In genomic region chr7:158958618-158959017, GRCh38 we compare ENCODE assay signal across 10 cellular contexts.
DNase-seq lines count a peak whose midpoint lies in the region; ATAC-seq and TF ChIP-seq lines count a peak whose summit lies in the region.
"Had no signal": no experiment of that assay in that cellular context is flagged by ENCODE, and none has a peak within 500 bp of the region (broad histone marks: within the 10 kb centered on the region; RNA-seq: fewer than 3 reads in every experiment).

No MANE protein-coding gene starts in this region.

- no peak overlapping the region for H2AFZ ChIP-seq in MM.1S (ENCODE audit: low read length)

- H3K36me3 ChIP-seq in Caco-2 (ENCODE audit: control insufficient read depth, insufficient read depth, low read length) (no peaks in the 10 kb centered on the region), MM.1S (replicated peaks; ENCODE audit: insufficient read depth, low read length) (no peaks in the 10 kb centered on the region)

- H3K27me3 Mint-ChIP-seq in Caco-2 (ENCODE audit: insufficient read depth, unreplicated experiment) (peaks cover 3% of the 10 kb centered on the region), IgD-negative memory B cell (peaks cover 15% of the 10 kb centered on the region), naive B cell (peaks cover 3 to 31% (median 26%) of the 10 kb centered on the region in 3 donors), osteocyte (ENCODE audit: unreplicated experiment) (no peaks in the 10 kb centered on the region)
- peaks cover 8% of the 10 kb centered on the region for H3K27me3 Mint-ChIP-seq in activated naive CD8-positive, alpha-beta T cell treated with anti-CD3 and anti-CD28 coated beads, Interleukin-2, amount 50 U/mL, for 24 hours

- POLR2A ChIA-PET in Caco-2 (lab: Charles Lee), result no interaction called here

- DNase-seq in Caco-2 (no peak), naive B cell (no peak), epidermal melanocyte (ENCODE audit: insufficient read length, low spot score) (no peak), MM.1S (no peak), osteocyte (ENCODE audit: extremely low spot score, unreplicated experiment) (no peak)
- DNase-seq in activated naive CD8-positive, alpha-beta T cell treated with anti-CD3 and anti-CD28 coated beads, Interleukin-2, amount 50 U/mL, for 24 hours, result no peak
- DNase-seq: KBM-7, NCI-H2081 treated with DMSO at 0.1 percent for 48 hours had no signal

- CTCF ChIA-PET in Caco-2 (lab: Charles Lee), result no interaction called here

- TF ChIP-seq CTCF in Caco-2 (IDR thresholded peaks at IDR 0.05; ENCODE audit: insufficient read depth in 1 of 2, low read depth in 1 of 2, low read length in 1 of 2, severe bottlenecking in 1 of 2, unreplicated experiment in 1 of 2) (no peak), MM.1S (IDR thresholded peaks at IDR 0.05; ENCODE audit: low read length) (no peak), osteocyte (IDR thresholded peaks at IDR 0.05) (no peak)

- H3K36me3 Mint-ChIP-seq in Caco-2 (ENCODE audit: insufficient read depth, unreplicated experiment), result no peaks in the 10 kb centered on the region
- no peaks in the 10 kb centered on the region for H3K36me3 Mint-ChIP-seq in IgD-negative memory B cell
- no peaks in the 10 kb centered on the region for H3K36me3 Mint-ChIP-seq in activated naive CD8-positive, alpha-beta T cell treated with anti-CD3 and anti-CD28 coated beads, Interleukin-2, amount 50 U/mL, for 24 hours (ENCODE audit: low read depth)
- H3K36me3 Mint-ChIP-seq in naive B cell, result no peaks in the 10 kb centered on the region
- no peaks in the 10 kb centered on the region for H3K36me3 Mint-ChIP-seq in osteocyte (ENCODE audit: unreplicated experiment)

- H3F3A ChIP-seq in MM.1S (ENCODE audit: insufficient read depth, low read length), result no peaks in the 10 kb centered on the region

- peak overlapping the region; percentile 33; the same call in 1 of the 2 replicates for H3K4me3 ChIP-seq in Caco-2 (ENCODE audit: low read depth, low read length)
- no peak overlapping the region for H3K4me3 ChIP-seq in MM.1S (ENCODE audit: low read length)

- no peak for ATAC-seq in activated naive CD8-positive, alpha-beta T cell treated with anti-CD3 and anti-CD28 coated beads, Interleukin-2, amount 50 U/mL, for 24 hours
- ATAC-seq in naive B cell (ENCODE audit: low read depth in 2 of 2), result no peak

- H3K27ac Mint-ChIP-seq in Caco-2 (ENCODE audit: unreplicated experiment) (peak overlapping the region; percentile 76), IgD-negative memory B cell (no peak overlapping the region), naive B cell (no peak overlapping the region), osteocyte (ENCODE audit: unreplicated experiment) (no peak overlapping the region)
- H3K27ac Mint-ChIP-seq in activated naive CD8-positive, alpha-beta T cell treated with anti-CD3 and anti-CD28 coated beads, Interleukin-2, amount 50 U/mL, for 24 hours, result no peak overlapping the region
- H3K27ac Mint-ChIP-seq: nephron had no signal

- H3K9me3 Mint-ChIP-seq in Caco-2 (ENCODE audit: unreplicated experiment), result peaks cover 13% of the 10 kb centered on the region
- H3K9me3 Mint-ChIP-seq in IgD-negative memory B cell, result peaks cover 0 to 3% (median 0%) of the 10 kb centered on the region in 3 donors
- H3K9me3 Mint-ChIP-seq in activated naive CD8-positive, alpha-beta T cell treated with anti-CD3 and anti-CD28 coated beads, Interleukin-2, amount 50 U/mL, for 24 hours, result no peaks in the 10 kb centered on the region
- H3K9me3 Mint-ChIP-seq in naive B cell, result peaks cover 0 to 2% (median 0%) of the 10 kb centered on the region in 7 donors
- H3K9me3 Mint-ChIP-seq in osteocyte (ENCODE audit: unreplicated experiment), result no peaks in the 10 kb centered on the region
- H3K9me3 Mint-ChIP-seq: nephron had no signal

- H3K27me3 ChIP-seq in Caco-2 (replicated peaks; ENCODE audit: control insufficient read depth, insufficient read depth, low read length) (no peaks in the 10 kb centered on the region), MM.1S (replicated peaks; ENCODE audit: insufficient read depth, low read length) (no peaks in the 10 kb centered on the region)

- no peaks in the 10 kb centered on the region for H3K9me3 ChIP-seq in Caco-2
- H3K9me3 ChIP-seq in MM.1S (replicated peaks; ENCODE audit: insufficient read depth, low read length), result no peaks in the 10 kb centered on the region

- H3K79me2 ChIP-seq in MM.1S (ENCODE audit: low read length), result no peaks in the 10 kb centered on the region

- no peak overlapping the region for H3K4me2 ChIP-seq in MM.1S (ENCODE audit: low read depth, low read length)

- H4K20me1 ChIP-seq in MM.1S (ENCODE audit: insufficient read depth, low read length), result no peaks in the 10 kb centered on the region

- H3K4me1 Mint-ChIP-seq in Caco-2 (ENCODE audit: low read depth, unreplicated experiment) (peaks cover 12% of the 10 kb centered on the region), IgD-negative memory B cell (peaks cover 5 to 10% (median 9%) of the 10 kb centered on the region in 3 donors), naive B cell (peaks cover 11 to 14% (median 12%) of the 10 kb centered on the region in 3 donors), osteocyte (ENCODE audit: unreplicated experiment) (peaks cover 7% of the 10 kb centered on the region)
- peaks cover 11% of the 10 kb centered on the region for H3K4me1 Mint-ChIP-seq in activated naive CD8-positive, alpha-beta T cell treated with anti-CD3 and anti-CD28 coated beads, Interleukin-2, amount 50 U/mL, for 24 hours

- intact Hi-C loops in Caco-2 (cut with micrococcal nuclease; ENCODE audit: unreplicated experiment), result no loop called here

- peaks cover 4% of the 10 kb centered on the region; the same call in 1 of the 2 replicates for H3K4me1 ChIP-seq in Caco-2
- no peaks in the 10 kb centered on the region for H3K4me1 ChIP-seq in MM.1S (ENCODE audit: low read length)

- H3K9me2 ChIP-seq in MM.1S (replicated peaks; ENCODE audit: insufficient read depth, low read length), result no peaks in the 10 kb centered on the region

- H3K9ac ChIP-seq in MM.1S (ENCODE audit: low read length), result no peak overlapping the region

- no TSS peak for BruUV-seq in Caco-2 (replicated peaks; lab: Mats Ljungman, UMichigan)

- H3K27ac ChIP-seq in MM.1S (ENCODE audit: low read length), result no peak overlapping the region

- H3K4me3 Mint-ChIP-seq in Caco-2 (ENCODE audit: unreplicated experiment) (peak overlapping the region; percentile 89), IgD-negative memory B cell (peak overlapping the region; percentile 30 to 91 (median 82)), naive B cell (peak overlapping the region in 7 of 8 donors; percentile 62 to 91 (median 84)), osteocyte (ENCODE audit: unreplicated experiment) (no peak overlapping the region)
- peak overlapping the region; percentile 65 for H3K4me3 Mint-ChIP-seq in activated naive CD8-positive, alpha-beta T cell treated with anti-CD3 and anti-CD28 coated beads, Interleukin-2, amount 50 U/mL, for 24 hours
- H3K4me3 Mint-ChIP-seq: nephron had no signal
